8 cellular contexts compared by ENCODE assay signal in the genomic region with DNA sequence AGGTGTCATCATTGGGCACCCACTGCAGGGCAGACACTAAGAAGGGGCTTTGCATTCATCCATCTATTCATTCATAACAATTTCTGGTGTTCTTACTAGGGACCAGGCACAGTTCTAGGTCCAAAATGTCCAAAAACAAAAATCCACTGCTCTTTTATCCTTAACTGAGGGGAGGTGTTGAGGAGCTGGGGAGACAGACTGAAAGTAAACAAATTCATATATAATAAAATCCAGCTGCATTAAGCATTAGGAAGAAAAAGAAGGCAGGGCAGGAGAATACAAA. TPM values are rescaled to one million over a fixed set of nuclear protein-coding genes. Genes with fewer than 3 reads are reported as not detected.
DNase-seq lines count a peak whose midpoint lies in the region; ATAC-seq and TF ChIP-seq lines count a peak whose summit lies in the region.

No MANE protein-coding gene starts in this region.

- peak overlapping the region; percentile 91 for H3K4me3 Mint-ChIP-seq in activated T-cell treated with anti-CD3 and anti-CD28 coated beads, Interleukin-2, amount 50 U/mL, for 4 hours
- peak overlapping the region; percentile 83 to 89 (median 85) for H3K4me3 Mint-ChIP-seq in brain

- TF ChIP-seq EP300 in tibial nerve (IDR thresholded peaks at IDR 0.05) = no peak

- peaks cover 70% of the 10 kb centered on the region for H3K4me1 Mint-ChIP-seq in activated T-cell treated with anti-CD3 and anti-CD28 coated beads, Interleukin-2, amount 50 U/mL, for 4 hours (ENCODE audit: low read depth)
- peaks cover 46% of the 10 kb centered on the region for H3K4me1 Mint-ChIP-seq in brain

- H3K4ac ChIP-seq in mesendoderm (ENCODE audit: low read depth, low read length) = no peak overlapping the region

- no peaks in the 10 kb centered on the region for H3K79me2 ChIP-seq in mesendoderm (ENCODE audit: control insufficient read depth, insufficient read depth, low read length)

- TF ChIP-seq POLR2A in tibial nerve (IDR thresholded peaks at IDR 0.05) = no peak

- H3K36me3 Mint-ChIP-seq in activated T-cell treated with anti-CD3 and anti-CD28 coated beads, Interleukin-2, amount 50 U/mL, for 4 hours (ENCODE audit: insufficient read depth) = peaks cover 13% of the 10 kb centered on the region
- peaks cover 11% of the 10 kb centered on the region for H3K36me3 Mint-ChIP-seq in brain

- H2BK15ac ChIP-seq in mesendoderm (replicated peaks; ENCODE audit: low read depth) = no peak overlapping the region

- no peak overlapping the region for H3K23ac ChIP-seq in mesendoderm (ENCODE audit: low read length)

- no peaks in the 10 kb centered on the region for H3K9me3 Mint-ChIP-seq in activated T-cell treated with anti-CD3 and anti-CD28 coated beads, Interleukin-2, amount 50 U/mL, for 4 hours
- peaks cover 0 to 3% (median 0%) of the 10 kb centered on the region in 5 experiments for H3K9me3 Mint-ChIP-seq in brain

- H2AK5ac ChIP-seq in mesendoderm (ENCODE audit: low read length) = no peak overlapping the region

- peak overlapping the region in 4 of 5 experiments; percentile 56 to 91 (median 70) for H3K27ac Mint-ChIP-seq in brain

- H3K79me1 ChIP-seq in mesendoderm (ENCODE audit: low read length) = no peaks in the 10 kb centered on the region

- DNase-seq in activated T-cell treated with anti-CD3 and anti-CD28 coated beads, Interleukin-2, amount 50 U/mL, for 4 hours = no peak
- DNase-seq in activated T-cell treated with anti-CD3 and anti-CD28 coated beads for 4 hours (no peak), mesendoderm (no peak), tibial nerve (ENCODE audit: low spot score in 2 of 2) (no peak), NCI-H1417 treated with DMSO at 0.1 percent for 48 hours (lab: John Stamatoyannopoulos, UW) (no peak), activated gamma-delta T cell treated with Interleukin-2 at 50 U/mL for 16 hours (no peak)

- H3K4me2 ChIP-seq in mesendoderm (ENCODE audit: low read length) = peak overlapping the region; percentile 85

- no peak overlapping the region for H2BK120ac ChIP-seq in mesendoderm (ENCODE audit: low read depth, low read length)

- TF ChIP-seq CTCF in brain (conservative IDR thresholded peaks at IDR 0.05) (no peak), tibial nerve (IDR thresholded peaks at IDR 0.05) (no peak)

- no peak overlapping the region for H3K27ac ChIP-seq in mesendoderm (ENCODE audit: low read depth, low read length)
- peak overlapping the region; percentile 42 to 88 (median 67) for H3K27ac ChIP-seq in tibial nerve

- H3K9ac ChIP-seq in mesendoderm (ENCODE audit: low read length) = no peak overlapping the region

- H3K36me3 ChIP-seq in mesendoderm (ENCODE audit: control insufficient read depth, insufficient read depth, low read length) (no peaks in the 10 kb centered on the region), tibial nerve (no peaks in the 10 kb centered on the region)

- H2BK5ac ChIP-seq in mesendoderm (ENCODE audit: low read length) = no peak overlapping the region

- no peak overlapping the region for H3K56ac ChIP-seq in mesendoderm (ENCODE audit: low read length)

- no peak overlapping the region for H3K18ac ChIP-seq in mesendoderm (ENCODE audit: low read length)

- no peak overlapping the region for H4K8ac ChIP-seq in mesendoderm (ENCODE audit: low read depth, low read length)

- no peak for ATAC-seq in activated T-cell treated with anti-CD3 and anti-CD28 coated beads, Interleukin-2, amount 50 U/mL, for 4 hours
- ATAC-seq in HG03460 (IDR thresholded peaks at IDR 0.05; ENCODE audit: unreplicated experiment) = no peak

- no peak overlapping the region for H4K5ac ChIP-seq in mesendoderm (ENCODE audit: low read length)

- H3K27me3 ChIP-seq in mesendoderm (ENCODE audit: insufficient read depth, low read length, poor library complexity) (peaks cover 5% of the 10 kb centered on the region), tibial nerve (no peaks in the 10 kb centered on the region)

- no peaks in the 10 kb centered on the region for H3K9me3 ChIP-seq in tibial nerve

- no peaks in the 10 kb centered on the region for H3K27me3 Mint-ChIP-seq in activated T-cell treated with anti-CD3 and anti-CD28 coated beads, Interleukin-2, amount 50 U/mL, for 4 hours (ENCODE audit: low read depth)
- H3K27me3 Mint-ChIP-seq in brain = peaks cover 5% of the 10 kb centered on the region

- H3K4me3 ChIP-seq in mesendoderm (ENCODE audit: low read length) (no peak overlapping the region), tibial nerve (peak overlapping the region; percentile 52 to 84 (median 67))

- peaks cover 4% of the 10 kb centered on the region for H3K4me1 ChIP-seq in mesendoderm (ENCODE audit: control insufficient read depth, low read depth, low read length)
- H3K4me1 ChIP-seq in tibial nerve = peaks cover 0 to 25% (median 6%) of the 10 kb centered on the region in 4 donors

RNA-seq across cellular contexts. Expression of a gene that starts 1.1 kb away (rescaled TPM):
- 10 to 100 TPM; 13.4 to 17.0 (median 14.3) TPM for total RNA-seq in activated T-cell treated with anti-CD3 and anti-CD28 coated beads, Interleukin-2, amount 50 U/mL, for 4 hours
- 7.2 TPM for polyA plus RNA-seq in brain (ENCODE audit: insufficient read depth, low read depth, low replicate concordance)
- 9.6 TPM for polyA plus RNA-seq in mesendoderm (2013, experiment 1 of 2)
- polyA plus RNA-seq in mesendoderm (2013, experiment 2 of 2) = 10.4 TPM
- total RNA-seq in tibial nerve = 10 to 100 TPM; 11.2 to 23.8 (median 16.0) TPM

RNA-seq across cellular contexts. Expression of a gene that starts 29.5 kb away (rescaled TPM):
- 1 to 10 TPM; 2.0 to 2.4 (median 2.3) TPM for total RNA-seq in activated T-cell treated with anti-CD3 and anti-CD28 coated beads, Interleukin-2, amount 50 U/mL, for 4 hours
- 9.5 TPM for polyA plus RNA-seq in brain (ENCODE audit: insufficient read depth, low read depth, low replicate concordance)
- polyA plus RNA-seq in mesendoderm (2013, experiment 1 of 2) = 12.0 TPM
- 13.2 TPM for polyA plus RNA-seq in mesendoderm (2013, experiment 2 of 2)
- 1 to 10 TPM; 2.9 to 6.9 (median 4.0) TPM for total RNA-seq in tibial nerve
